Comparison of ENCODE assay signal across 26 cellular contexts in genomic region chr11:40316171-40316570, GRCh38.
A peak's percentile ranks its signal among the peaks of the same experiment; 100 is the strongest.
DNase-seq lines count a peak whose midpoint lies in the region; ATAC-seq and TF ChIP-seq lines count a peak whose summit lies in the region.
"Had no signal": no experiment of that assay in that cellular context is flagged by ENCODE, and none has a peak within 500 bp of the region (broad histone marks: within the 10 kb centered on the region; RNA-seq: fewer than 3 reads in every experiment).

No MANE protein-coding gene starts in this region.

- no peak overlapping the region for H3K9ac ChIP-seq in SK-N-SH
- H3K9ac ChIP-seq in smooth muscle cell (ENCODE audit: low read depth): no peak overlapping the region
- H3K9ac ChIP-seq: BLaER1 had no signal

- H3F3A ChIP-seq in SK-N-SH (replicated peaks; ENCODE audit: insufficient read depth): no peaks in the 10 kb centered on the region
- no peaks in the 10 kb centered on the region for H3F3A ChIP-seq in smooth muscle cell (ENCODE audit: low read depth)

- H3K9me3 Mint-ChIP-seq in naive thymus-derived CD4-positive, alpha-beta T cell: peaks cover 0 to 27% (median 7%) of the 10 kb centered on the region in 11 donors

- no peaks in the 10 kb centered on the region for H3K4me1 Mint-ChIP-seq in naive thymus-derived CD4-positive, alpha-beta T cell
- H3K4me1 Mint-ChIP-seq: CD14-positive monocyte; CD4-positive, alpha-beta memory T cell; CD4-positive, CD25-positive, alpha-beta regulatory T cell; CD8-positive, alpha-beta memory T cell had no signal

- H3K4me1 ChIP-seq in SK-N-SH (ENCODE audit: control insufficient read depth in 1 of 2, insufficient read depth in 2 of 2, low read depth in 1 of 2, low read length in 1 of 2): peaks cover 0 to 5% of the 10 kb centered on the region in 2 experiments; a peak in 1 of 4 replicates
- no peaks in the 10 kb centered on the region for H3K4me1 ChIP-seq in smooth muscle cell (ENCODE audit: low read depth)
- H3K4me1 ChIP-seq in naive thymus-derived CD4-positive, alpha-beta T cell (ENCODE audit: control insufficient read depth in 2 of 2, insufficient read depth in 2 of 2, low read length in 2 of 2): no peaks in the 10 kb centered on the region
- H3K4me1 ChIP-seq: A549, BE2C, BLaER1 had no signal

- H3K9me2 ChIP-seq in SK-N-SH: no peaks in the 10 kb centered on the region

- H3K4me2 ChIP-seq in SK-N-SH (no peak overlapping the region), smooth muscle cell (no peak overlapping the region)
- H3K4me2 ChIP-seq: A549, BLaER1 had no signal

- intact Hi-C loops in naive thymus-derived CD4-positive, alpha-beta T cell (cut with micrococcal nuclease): no loop called here

- no peak overlapping the region for H3K27ac Mint-ChIP-seq in naive thymus-derived CD4-positive, alpha-beta T cell
- H3K27ac Mint-ChIP-seq: CD14-positive monocyte; CD4-positive, alpha-beta memory T cell; CD4-positive, CD25-positive, alpha-beta regulatory T cell; CD8-positive, alpha-beta memory T cell had no signal

- CTCF ChIA-PET in SK-N-SH (lab: Yijun Ruan, JAX): no interaction called here
- CTCF ChIA-PET in naive thymus-derived CD4-positive, alpha-beta T cell (lab: Charles Lee): no interaction called here

- no peaks in the 10 kb centered on the region for H3K27me3 Mint-ChIP-seq in naive thymus-derived CD4-positive, alpha-beta T cell
- H3K27me3 Mint-ChIP-seq: CD4-positive, alpha-beta memory T cell; CD4-positive, CD25-positive, alpha-beta regulatory T cell; CD8-positive, alpha-beta memory T cell had no signal

- H3K27ac ChIP-seq in SK-N-SH (ENCODE audit: low read depth in 2 of 2, low read length in 1 of 2): no peak overlapping the region
- no peak overlapping the region for H3K27ac ChIP-seq in smooth muscle cell (ENCODE audit: low read depth)
- H3K27ac ChIP-seq in naive thymus-derived CD4-positive, alpha-beta T cell (ENCODE audit: low read depth, low read length): no peak overlapping the region
- H3K27ac ChIP-seq: 22Rv1, A549, BLaER1 had no signal

- H3K27me3 ChIP-seq in SK-N-SH (ENCODE audit: insufficient read depth): no peaks in the 10 kb centered on the region
- H3K27me3 ChIP-seq in smooth muscle cell (ENCODE audit: low read depth): no peaks in the 10 kb centered on the region
- no peaks in the 10 kb centered on the region for H3K27me3 ChIP-seq in naive thymus-derived CD4-positive, alpha-beta T cell (ENCODE audit: control insufficient read depth in 2 of 2, insufficient read depth in 2 of 2, low read length in 2 of 2)
- H3K27me3 ChIP-seq: BE2C, BLaER1 had no signal

- H2AFZ ChIP-seq in SK-N-SH (ENCODE audit: low read depth): peak overlapping the region; percentile 43; the same call in 1 of the 2 replicates
- peak overlapping the region; percentile 69 for H2AFZ ChIP-seq in smooth muscle cell (ENCODE audit: low read depth)

- POLR2A ChIA-PET in SK-N-SH (lab: Yijun Ruan, JAX): no interaction called here
- POLR2A ChIA-PET in naive thymus-derived CD4-positive, alpha-beta T cell (lab: Charles Lee): no interaction called here

- H3K36me3 Mint-ChIP-seq in naive thymus-derived CD4-positive, alpha-beta T cell: no peaks in the 10 kb centered on the region
- H3K36me3 Mint-ChIP-seq: CD14-positive monocyte; CD4-positive, alpha-beta memory T cell; CD4-positive, CD25-positive, alpha-beta regulatory T cell; CD8-positive, alpha-beta memory T cell had no signal

- TF ChIP-seq CTCF in SK-N-SH (IDR thresholded peaks at IDR 0.05) (no peak), epithelial cell of esophagus (IDR thresholded peaks at IDR 0.05; ENCODE audit: insufficient read depth, low read depth, low read length, missing control alignments) (no peak), smooth muscle cell (IDR thresholded peaks at IDR 0.05; ENCODE audit: borderline replicate concordance, insufficient read depth, poor library complexity, severe bottlenecking) (no peak)

- H3K4me3 ChIP-seq in SK-N-SH (ENCODE audit: low read depth in 2 of 2, low read length in 1 of 2) (no peak overlapping the region), epithelial cell of esophagus (ENCODE audit: low read length) (no peak overlapping the region), smooth muscle cell (no peak overlapping the region)
- H3K4me3 ChIP-seq in naive thymus-derived CD4-positive, alpha-beta T cell (ENCODE audit: low read length): no peak overlapping the region
- H3K4me3 ChIP-seq: A549, BLaER1, GM12878 had no signal

- TF ChIP-seq RAD21 in SK-N-SH (IDR thresholded peaks at IDR 0.05; ENCODE audit: low read length): no peak

- TF ChIP-seq EP300 in SK-N-SH (IDR thresholded peaks at IDR 0.05; ENCODE audit: borderline replicate concordance in 1 of 2, low read depth in 1 of 2, low read length in 1 of 2): no peak

- ATAC-seq in SK-N-SH treated with all-trans-retinoic acid at 6 μM for 48 hours: no peak
- ATAC-seq in naive thymus-derived CD4-positive, alpha-beta T cell: no peak
- ATAC-seq: A549, GM12878 had no signal

- H3K79me2 ChIP-seq in SK-N-SH (ENCODE audit: insufficient read depth): no peaks in the 10 kb centered on the region
- H3K79me2 ChIP-seq in smooth muscle cell (ENCODE audit: low read depth): no peaks in the 10 kb centered on the region

- no peaks in the 10 kb centered on the region for H4K20me1 ChIP-seq in SK-N-SH (ENCODE audit: insufficient read depth)
- no peaks in the 10 kb centered on the region for H4K20me1 ChIP-seq in smooth muscle cell (ENCODE audit: low read depth)
- H4K20me1 ChIP-seq: BLaER1 had no signal

- H3K36me3 ChIP-seq in SK-N-SH (replicated peaks in 1 of 2; ENCODE audit: control insufficient read depth in 1 of 2, insufficient read depth in 2 of 2, low read length in 1 of 2): no peaks in the 10 kb centered on the region
- no peaks in the 10 kb centered on the region for H3K36me3 ChIP-seq in smooth muscle cell (ENCODE audit: low read depth)
- no peaks in the 10 kb centered on the region for H3K36me3 ChIP-seq in naive thymus-derived CD4-positive, alpha-beta T cell (ENCODE audit: control insufficient read depth in 2 of 3, insufficient read depth in 3 of 3, low read length in 3 of 3)
- H3K36me3 ChIP-seq: BE2C, BLaER1 had no signal

- DNase-seq in SK-N-SH: no peak
- DNase-seq in epithelial cell of esophagus (ENCODE audit: low read depth): peak; percentile 16
- peak; percentile 80 for DNase-seq in kidney tubule cell (ENCODE audit: low spot score)
- no peak for DNase-seq in smooth muscle cell (lab: John Stamatoyannopoulos, UW; ENCODE audit: unreplicated experiment)
- DNase-seq in naive thymus-derived CD4-positive, alpha-beta T cell: no peak
- no peak for DNase-seq in dedifferentiated amniotic fluid mesenchymal stem cell (ENCODE audit: extremely low spot score)
- DNase-seq in AG08395 (ENCODE audit: low spot score): no peak
- DNase-seq: BE2C; C1 segment of cervical spinal cord; CD4-positive, alpha-beta memory T cell; CD4-positive, CD25-positive, alpha-beta regulatory T cell; CD8-positive, alpha-beta memory T cell; COR-L47; DMS 273 treated with DMSO at 0.1 percent for 48 hours; DMS153; DMS53; DMS79; DND-41; EL; GDM1 had no signal

- no peak overlapping the region for H3K4me3 Mint-ChIP-seq in naive thymus-derived CD4-positive, alpha-beta T cell
- H3K4me3 Mint-ChIP-seq: CD14-positive monocyte; CD4-positive, alpha-beta memory T cell; CD4-positive, CD25-positive, alpha-beta regulatory T cell; CD8-positive, alpha-beta memory T cell had no signal

- no peaks in the 10 kb centered on the region for H3K9me3 ChIP-seq in SK-N-SH
- no peaks in the 10 kb centered on the region for H3K9me3 ChIP-seq in smooth muscle cell (replicated peaks; ENCODE audit: low read depth)
- H3K9me3 ChIP-seq in naive thymus-derived CD4-positive, alpha-beta T cell (ENCODE audit: control insufficient read depth in 2 of 3, low read length in 3 of 3): peaks cover 0 to 5% (median 0%) of the 10 kb centered on the region in 3 experiments
- H3K9me3 ChIP-seq: A549, BE2C, BLaER1 had no signal

TF ChIP-seq in SK-N-SH, 30 proteins besides CTCF, POLR2A, EP300 and RAD21 (continues in another document):
- TF ChIP-seq PBX3 (IDR thresholded peaks at IDR 0.05) (no peak), SIN3A (IDR thresholded peaks at IDR 0.05; ENCODE audit: borderline replicate concordance, low read depth, low read length) (no peak), EZH2phosphoT487 (IDR thresholded peaks at IDR 0.05; ENCODE audit: borderline replicate concordance, low read depth) (no peak)

TF ChIP-seq in SK-N-SH treated with all-trans-retinoic acid at 6 μM for 48 hours, 23 proteins besides CTCF, POLR2A, EP300 and RAD21:
- TF ChIP-seq ARNTL (CRISPR knock-in tag; IDR thresholded peaks at IDR 0.05; ENCODE audit: borderline replicate concordance, low read depth) (no peak), ISL1 (CRISPR knock-in tag; IDR thresholded peaks at IDR 0.05) (no peak), BACH2 (CRISPR knock-in tag; IDR thresholded peaks at IDR 0.05; ENCODE audit: borderline replicate concordance) (no peak), RARB (CRISPR knock-in tag; IDR thresholded peaks at IDR 0.05) (no peak), CSDC2 (CRISPR knock-in tag; IDR thresholded peaks at IDR 0.05) (no peak), ZNF8 (CRISPR knock-in tag; IDR thresholded peaks at IDR 0.05) (no peak), OSR1 (CRISPR knock-in tag; IDR thresholded peaks at IDR 0.05) (no peak), TOX (CRISPR knock-in tag; IDR thresholded peaks at IDR 0.05; ENCODE audit: borderline replicate concordance) (no peak), ZNF565 (CRISPR knock-in tag; conservative IDR thresholded peaks at IDR 0.05; ENCODE audit: low read depth) (no peak), GLIS3 (CRISPR knock-in tag; IDR thresholded peaks at IDR 0.05) (no peak), ESRRG (CRISPR knock-in tag; IDR thresholded peaks at IDR 0.05) (no peak), PPARA (CRISPR knock-in tag; IDR thresholded peaks at IDR 0.05; ENCODE audit: borderline replicate concordance) (no peak), SNAI2 (CRISPR knock-in tag; IDR thresholded peaks at IDR 0.05) (no peak)
- TF ChIP-seq, protein P1, sequence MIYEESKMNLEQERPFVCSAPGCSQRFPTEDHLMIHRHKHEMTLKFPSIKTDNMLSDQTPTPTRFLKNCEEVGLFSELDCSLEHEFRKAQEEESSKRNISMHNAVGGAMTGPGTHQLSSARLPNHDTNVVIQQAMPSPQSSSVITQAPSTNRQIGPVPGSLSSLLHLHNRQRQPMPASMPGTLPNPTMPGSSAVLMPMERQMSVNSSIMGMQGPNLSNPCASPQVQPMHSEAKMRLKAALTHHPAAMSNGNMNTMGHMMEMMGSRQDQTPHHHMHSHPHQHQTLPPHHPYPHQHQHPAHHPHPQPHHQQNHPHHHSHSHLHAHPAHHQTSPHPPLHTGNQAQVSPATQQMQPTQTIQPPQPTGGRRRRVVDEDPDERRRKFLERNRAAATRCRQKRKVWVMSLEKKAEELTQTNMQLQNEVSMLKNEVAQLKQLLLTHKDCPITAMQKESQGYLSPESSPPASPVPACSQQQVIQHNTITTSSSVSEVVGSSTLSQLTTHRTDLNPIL (CRISPR knock-in tag; IDR thresholded peaks at IDR 0.05; ENCODE audit: low read depth): no peak

Comparison
In these comparisons a context has a peak if more than half of its experiments do, and no peak if none do; other contexts are left out.
1. DNase-seq: peak in epithelial cell of esophagus (single experiment) and kidney tubule cell (single experiment); none in SK-N-SH (single experiment), smooth muscle cell (single experiment), naive thymus-derived CD4-positive, alpha-beta T cell (0 of 9), dedifferentiated amniotic fluid mesenchymal stem cell (single experiment) and AG08395 (single experiment).